Comparison of ENCODE assay signal across 23 cellular contexts in genomic region chr3:33936921-33937210, GRCh38.
"Had no signal": no experiment of that assay in that cellular context is flagged by ENCODE, and none has a peak within 500 bp of the region (broad histone marks: within the 10 kb centered on the region; RNA-seq: fewer than 3 reads in every experiment).

No MANE protein-coding gene starts in this region.

- H3K27ac ChIP-seq: gastrocnemius medialis, left ventricle myocardium inferior, parathyroid adenoma, prostate gland, right lobe of liver, tibial artery, upper lobe of left lung, uterus had no signal

- H3K9me3 ChIP-seq: gastrocnemius medialis, left ventricle myocardium inferior, prostate gland, right lobe of liver, tibial artery, upper lobe of left lung, uterus had no signal

- H2AFZ ChIP-seq: parathyroid adenoma had no signal

- ATAC-seq: esophagus mucosa; gastrocnemius medialis; left cardiac atrium; natural killer cell treated with Interleukin-12 subunit alpha and Interleukin-12 subunit beta and Interleukin-15 and Interleukin-18, amount 100 ng/mL, for 72 hours; right lobe of liver; stimulated activated effector memory CD8-positive, alpha-beta T cell treated with anti-CD3 and anti-CD28 coated beads, Interleukin-12 subunit alpha, Interleukin-12 subunit beta, amount 100 ng/mL, for 72 hours; stimulated activated naive CD8-positive, alpha-beta T cell treated with anti-CD3 and anti-CD28 coated beads, Interleukin-15, Interleukin-2, amounts not matched to agents 100 U/mL and 50 U/mL, for 24 hours had no signal

- H3K79me2 ChIP-seq: parathyroid adenoma had no signal

- H3K27me3 ChIP-seq: gastrocnemius medialis, right lobe of liver, tibial artery, upper lobe of left lung, uterus had no signal

- FAIRE-seq: endometrium, kidney had no signal

- H3K36me3 ChIP-seq: gastrocnemius medialis, left ventricle myocardium inferior, prostate gland, right lobe of liver, tibial artery, upper lobe of left lung, uterus had no signal

- H3K4me3 ChIP-seq: gastrocnemius medialis, left ventricle myocardium inferior, lung, prostate gland, right lobe of liver, tibial artery, upper lobe of left lung, uterus had no signal

- H3K9ac ChIP-seq: parathyroid adenoma had no signal

- DNase-seq: cortex of kidney; effector memory CD4-positive, alpha-beta T cell; gastrocnemius medialis; immature natural killer cell; kidney; left cardiac atrium; left ventricle myocardium inferior; mesenchymal stem cell; midbrain; right lobe of liver; stimulated activated CD4-positive, alpha-beta T cell treated with anti-CD3 and anti-CD28 coated beads, Interleukin-4, amount 100 ng/mL, for 1 hour; stimulated activated CD8-positive, alpha-beta memory T cell treated with anti-CD3 and anti-CD28 coated beads, Interleukin-4, amount 100 ng/mL, for 48 hours; stimulated activated naive CD8-positive, alpha-beta T cell treated with anti-CD3 and anti-CD28 coated beads, Interleukin-15, Interleukin-2, amounts not matched to agents 100 U/mL and 50 U/mL, for 24 hours; tibial artery; upper lobe of left lung; uterus had no signal

- H3K4me1 ChIP-seq: gastrocnemius medialis, parathyroid adenoma, prostate gland, right lobe of liver, tibial artery, upper lobe of left lung, uterus had no signal
